10 cellular contexts compared by ENCODE assay signal in genomic region chr13:23715092-23715761, GRCh38.
"Had no signal": no experiment of that assay in that cellular context is flagged by ENCODE, and none has a peak within 500 bp of the region (broad histone marks: within the 10 kb centered on the region; RNA-seq: fewer than 3 reads in every experiment).

No MANE protein-coding gene starts in this region.

- H3K9me3 ChIP-seq: ovary, vagina had no signal

- DNase-seq: activated CD4-positive, alpha-beta memory T cell treated with anti-CD3 and anti-CD28 coated beads, Interleukin-2, amount 10 ng/mL, durations not matched to agents 7 days and 5 days; activated CD4-positive, alpha-beta T cell treated with anti-CD3 and anti-CD28 coated beads for 1 hour; activated gamma-delta T cell treated with Interleukin-2 at 50 U/mL for 16 hours; activated naive CD8-positive, alpha-beta T cell treated with anti-CD3 and anti-CD28 coated beads for 36 hours; cerebellar nuclear complex; hippocampal formation; ovary; retina; stimulated activated CD4-positive, alpha-beta T cell treated with anti-CD3 and anti-CD28 coated beads, Interleukin-4, amount 100 ng/mL, for 24 hours had no signal

- H3K27ac ChIP-seq: ovary, vagina had no signal

- H3K27me3 ChIP-seq: ovary, vagina had no signal

- H3K36me3 ChIP-seq: ovary, vagina had no signal

- H3K4me3 ChIP-seq: ovary, vagina had no signal
